Comparison of ENCODE assay signal across 9 cellular contexts in the genomic region with DNA sequence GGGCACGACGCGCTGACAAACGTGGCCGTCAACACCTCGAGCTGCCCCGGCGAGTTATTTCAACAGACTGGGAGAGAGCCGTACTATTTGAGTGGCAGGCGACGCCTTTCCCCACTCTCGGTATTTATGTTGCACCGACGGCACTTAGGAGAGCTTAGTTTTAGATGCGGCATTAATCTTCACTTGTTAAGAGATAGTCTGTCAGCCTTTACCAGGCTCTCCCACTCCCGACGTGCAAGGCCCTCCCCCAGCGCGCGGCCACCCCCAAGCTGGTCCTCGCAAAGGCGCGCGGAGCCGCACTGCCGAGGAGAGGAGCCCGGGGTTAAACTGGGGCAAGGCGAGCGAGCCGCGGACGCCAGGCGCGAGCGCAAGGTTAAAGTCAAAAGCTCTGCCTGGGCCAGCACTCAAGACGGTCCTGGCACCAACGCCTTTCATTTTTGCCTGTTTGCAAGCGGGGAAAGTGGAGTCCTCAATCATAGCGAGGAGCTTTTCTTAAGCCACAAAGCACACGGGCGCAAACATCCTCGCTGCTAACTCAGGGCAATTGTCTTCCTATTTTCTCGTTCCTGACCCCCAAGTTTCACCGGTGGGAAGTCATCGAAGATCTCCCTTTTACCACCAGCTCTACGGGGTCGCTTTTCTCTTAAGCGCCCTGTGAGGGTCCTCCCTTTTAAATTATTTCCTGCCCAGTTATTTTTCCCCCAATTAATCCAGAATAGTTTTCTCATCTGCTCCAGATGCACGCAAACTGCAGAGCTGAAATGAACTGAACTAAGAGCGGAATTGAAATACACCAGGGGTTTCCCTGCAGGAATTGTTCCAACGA.
DNase-seq lines count a peak whose midpoint lies in the region; ATAC-seq and TF ChIP-seq lines count a peak whose summit lies in the region.
"Had no signal": no experiment of that assay in that cellular context is flagged by ENCODE, and none has a peak within 500 bp of the region (broad histone marks: within the 10 kb centered on the region; RNA-seq: fewer than 3 reads in every experiment).

No MANE protein-coding gene starts in this region.

- no TSS peak for BruUV-seq in Caco-2 (replicated peaks; lab: Mats Ljungman, UMichigan)

- no peaks in the 10 kb centered on the region for H3K9me3 Mint-ChIP-seq in Caco-2 (ENCODE audit: unreplicated experiment)
- H3K9me3 Mint-ChIP-seq in neural progenitor cell, result no peaks in the 10 kb centered on the region
- H3K9me3 Mint-ChIP-seq in CD4-positive, alpha-beta memory T cell, result peaks cover 0 to 14% (median 2%) of the 10 kb centered on the region in 8 donors

- H3K4me2 ChIP-seq in neural progenitor cell, result peak overlapping the region; percentile 72

- H3K27me3 ChIP-seq in Caco-2 (replicated peaks; ENCODE audit: control insufficient read depth, insufficient read depth, low read length), result peaks cover 3% of the 10 kb centered on the region; the same call in 1 of the 2 replicates
- peaks cover 100% of the 10 kb centered on the region for H3K27me3 ChIP-seq in foreskin keratinocyte
- peaks cover 100% of the 10 kb centered on the region for H3K27me3 ChIP-seq in neural progenitor cell
- peaks cover 10% of the 10 kb centered on the region for H3K27me3 ChIP-seq in CD4-positive, alpha-beta memory T cell (ENCODE audit: insufficient read depth, low read length)

- peaks cover 35% of the 10 kb centered on the region for H4K20me1 ChIP-seq in neural progenitor cell (ENCODE audit: low read depth)

- H3K36me3 ChIP-seq in Caco-2 (ENCODE audit: control insufficient read depth, insufficient read depth, low read length) (no peaks in the 10 kb centered on the region), neural progenitor cell (no peaks in the 10 kb centered on the region)
- H3K36me3 ChIP-seq in CD4-positive, alpha-beta memory T cell (ENCODE audit: insufficient read depth, low read length), result no peaks in the 10 kb centered on the region

- DNase-seq in Caco-2 (peak in 1 of 2 experiments; percentile 10), NCI-H69 (lab: John Stamatoyannopoulos, UW) (peak; percentile 11), foreskin keratinocyte (peak in 1 of 2 donors; percentile 19), neural progenitor cell (ENCODE audit: low spot score) (peak; percentile 63), OCI-M2 (lab: John Stamatoyannopoulos, UW; ENCODE audit: unreplicated experiment) (no peak), activated T-cell treated with anti-CD3 and anti-CD28 coated beads for 4 hours (no peak)
- no peak for DNase-seq in CD4-positive, alpha-beta memory T cell
- DNase-seq: DMS53 had no signal

- TF ChIP-seq CTCF in Caco-2 (IDR thresholded peaks at IDR 0.05; ENCODE audit: insufficient read depth in 1 of 2, low read depth in 1 of 2, low read length in 1 of 2, severe bottlenecking in 1 of 2, unreplicated experiment in 1 of 2), result no peak
- TF ChIP-seq CTCF in foreskin keratinocyte (conservative IDR thresholded peaks at IDR 0.05), result no peak
- no peak for TF ChIP-seq CTCF in neural progenitor cell (IDR thresholded peaks at IDR 0.05)

- intact Hi-C loops in Caco-2 (cut with micrococcal nuclease; ENCODE audit: unreplicated experiment), result no loop called here
- intact Hi-C loops in CD4-positive, alpha-beta memory T cell (cut with micrococcal nuclease), result no loop called here

- H3K9me3 ChIP-seq in Caco-2 (no peaks in the 10 kb centered on the region), neural progenitor cell (ENCODE audit: low read depth) (no peaks in the 10 kb centered on the region)
- H3K9me3 ChIP-seq in CD4-positive, alpha-beta memory T cell (ENCODE audit: control insufficient read depth in 1 of 2, low read length in 2 of 2), result no peaks in the 10 kb centered on the region

- ATAC-seq in foreskin keratinocyte (peak; percentile 29), HG03159 (IDR thresholded peaks at IDR 0.05; ENCODE audit: unreplicated experiment) (no peak)

- peaks cover 36% of the 10 kb centered on the region for H3F3A ChIP-seq in neural progenitor cell (ENCODE audit: low read depth)

- CTCF ChIA-PET in Caco-2 (lab: Charles Lee), result no interaction called here
- CTCF ChIA-PET in CD4-positive, alpha-beta memory T cell (lab: Charles Lee; ENCODE audit: partially characterized antibody), result no interaction called here

- H3K4me1 Mint-ChIP-seq in Caco-2 (ENCODE audit: low read depth, unreplicated experiment) (peaks cover 20% of the 10 kb centered on the region), neural progenitor cell (peaks cover 27% of the 10 kb centered on the region)
- H3K4me1 Mint-ChIP-seq in CD4-positive, alpha-beta memory T cell, result peaks cover 0 to 2% (median 0%) of the 10 kb centered on the region in 4 donors

- no peaks in the 10 kb centered on the region for H3K36me3 Mint-ChIP-seq in Caco-2 (ENCODE audit: insufficient read depth, unreplicated experiment)
- no peaks in the 10 kb centered on the region for H3K36me3 Mint-ChIP-seq in neural progenitor cell
- no peaks in the 10 kb centered on the region for H3K36me3 Mint-ChIP-seq in CD4-positive, alpha-beta memory T cell

- H3K27ac ChIP-seq in foreskin keratinocyte (no peak overlapping the region), neural progenitor cell (no peak overlapping the region)
- no peak overlapping the region for H3K27ac ChIP-seq in CD4-positive, alpha-beta memory T cell (ENCODE audit: low read depth, low read length)

- H3K27ac Mint-ChIP-seq in Caco-2 (ENCODE audit: unreplicated experiment) (no peak overlapping the region), neural progenitor cell (no peak overlapping the region)
- no peak overlapping the region for H3K27ac Mint-ChIP-seq in CD4-positive, alpha-beta memory T cell

- H3K27me3 Mint-ChIP-seq in Caco-2 (ENCODE audit: insufficient read depth, unreplicated experiment) (peaks cover 27% of the 10 kb centered on the region), neural progenitor cell (ENCODE audit: insufficient read depth, low read depth) (peaks cover 86% of the 10 kb centered on the region)
- peaks cover 31 to 46% of the 10 kb centered on the region in 2 donors for H3K27me3 Mint-ChIP-seq in CD4-positive, alpha-beta memory T cell

- H2AFZ ChIP-seq in neural progenitor cell (replicated peaks), result no peak overlapping the region

- POLR2A ChIA-PET in Caco-2 (lab: Charles Lee), result no interaction called here
- POLR2A ChIA-PET in CD4-positive, alpha-beta memory T cell (lab: Charles Lee; ENCODE audit: partially characterized antibody), result no interaction called here

- H3K79me2 ChIP-seq in neural progenitor cell (ENCODE audit: low read depth), result no peaks in the 10 kb centered on the region

- 0 out of 2 replicates have a peak overlapping the region, but pooled peaks have one; percentile 1 for H3K4me3 ChIP-seq in Caco-2 (ENCODE audit: low read depth, low read length)
- H3K4me3 ChIP-seq in neural progenitor cell, result peak overlapping the region; percentile 41
- H3K4me3 ChIP-seq in CD4-positive, alpha-beta memory T cell (ENCODE audit: low read length in 2 of 2), result no peak overlapping the region

- H3K4me3 Mint-ChIP-seq in Caco-2 (ENCODE audit: unreplicated experiment) (peak overlapping the region; percentile 63), neural progenitor cell (peak overlapping the region; percentile 66)
- peak overlapping the region in 1 of 8 donors; percentile 31 for H3K4me3 Mint-ChIP-seq in CD4-positive, alpha-beta memory T cell

- H3K4me1 ChIP-seq in Caco-2 (no peaks in the 10 kb centered on the region), foreskin keratinocyte (no peaks in the 10 kb centered on the region), neural progenitor cell (peaks cover 44% of the 10 kb centered on the region)
- no peaks in the 10 kb centered on the region for H3K4me1 ChIP-seq in CD4-positive, alpha-beta memory T cell (ENCODE audit: insufficient read depth, low read length)

- H3K9ac ChIP-seq in neural progenitor cell, result no peak overlapping the region

Comparison
In these comparisons a context has a peak if more than half of its experiments do, and no peak if none do; other contexts are left out.
1. DNase-seq: peak in NCI-H69 (single experiment) and neural progenitor cell (single experiment); none in OCI-M2 (single experiment), CD4-positive, alpha-beta memory T cell (0 of 5) and activated T-cell treated with anti-CD3 and anti-CD28 coated beads for 4 hours (single experiment).
2. H3K4me3 ChIP-seq: peak in Caco-2 (single experiment) and neural progenitor cell (single experiment); none in CD4-positive, alpha-beta memory T cell (0 of 2).